21 cellular contexts compared by ENCODE assay signal in the genomic region with DNA sequence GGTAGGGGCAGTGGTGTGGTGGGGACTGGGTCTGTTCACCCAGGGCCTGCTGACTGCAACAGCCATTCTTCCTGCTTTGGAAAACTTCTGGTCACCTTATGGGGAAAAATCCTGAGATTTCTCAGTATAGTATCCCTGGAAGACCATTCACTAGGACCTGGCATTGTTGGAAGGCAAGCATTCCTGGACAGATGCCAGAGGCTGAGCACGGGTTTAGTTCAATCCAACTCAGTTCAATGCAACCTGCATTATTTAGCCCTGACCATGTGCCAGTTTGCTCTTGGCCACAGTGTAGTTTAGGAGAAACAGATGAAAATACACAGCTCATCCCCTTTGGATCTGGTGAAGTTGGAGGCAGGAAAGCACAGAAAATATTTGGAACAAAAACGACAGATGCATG.
DNase-seq lines count a peak whose midpoint lies in the region; ATAC-seq and TF ChIP-seq lines count a peak whose summit lies in the region.
"Had no signal": no experiment of that assay in that cellular context is flagged by ENCODE, and none has a peak within 500 bp of the region (broad histone marks: within the 10 kb centered on the region; RNA-seq: fewer than 3 reads in every experiment).

No MANE protein-coding gene starts in this region.

- CTCF ChIA-PET in PC-9 (lab: Charles Lee) = interaction anchor here (0.5 kb wide), 1 partner anchor 22 kb away, joined by 12 read pairs; no protein-coding TSS in a partner anchor

- no peaks in the 10 kb centered on the region for H4K20me1 ChIP-seq in PC-9 (ENCODE audit: insufficient read depth)

- no peak for ATAC-seq in HG02588 (IDR thresholded peaks at IDR 0.05; ENCODE audit: unreplicated experiment)
- ATAC-seq in HG03571 (IDR thresholded peaks at IDR 0.05; ENCODE audit: unreplicated experiment) = no peak
- ATAC-seq: CD8-positive, alpha-beta T cell; right lobe of liver; T-cell had no signal

- TF ChIP-seq CTCF in retinal pigment epithelial cell (conservative IDR thresholded peaks at IDR 0.05; ENCODE audit: low read depth, low read length) (no peak), PC-9 (conservative IDR thresholded peaks at IDR 0.05) (no peak)

- no peaks in the 10 kb centered on the region for H3K27me3 ChIP-seq in PC-9 (ENCODE audit: insufficient read depth, low read depth)
- H3K27me3 ChIP-seq: right lobe of liver, tibial nerve had no signal

- DNase-seq in activated effector memory CD4-positive, alpha-beta T cell treated with anti-CD3 and anti-CD28 coated beads, Interleukin-2, amount 50 U/mL, for 16 hours = peak; percentile 16
- no peak for DNase-seq in activated effector memory CD4-positive, alpha-beta T cell treated with Interleukin-2 at 50 U/mL for 16 hours
- DNase-seq in NCI-H2029 (lab: John Stamatoyannopoulos, UW) (peak; percentile 25), dermis blood vessel endothelial cell (peak; percentile 62), retinal pigment epithelial cell (ENCODE audit: low read depth) (peak; percentile 81), PC-9 (no peak)
- DNase-seq: activated CD4-positive, alpha-beta T cell treated with anti-CD3 and anti-CD28 coated beads, Interleukin-2, amount 50 U/mL, for 1 hour; activated naive CD4-positive, alpha-beta T cell; activated T-cell treated with anti-CD3 and anti-CD28 coated beads for 4 hours; CD8-positive, alpha-beta T cell; effector CD8-positive, alpha-beta T cell; heart right ventricle; NCI-H1417; NCI-H2227 treated with DMSO at 0.1 percent for 48 hours; right lobe of liver; stimulated activated naive CD4-positive, alpha-beta T cell treated with Interleukin-2 at 50 U/mL for 16 hours; T-cell had no signal

- no peaks in the 10 kb centered on the region for H3F3A ChIP-seq in PC-9 (ENCODE audit: insufficient read depth, low read depth)

- H3K36me3 ChIP-seq in PC-9 (ENCODE audit: low read depth) = no peaks in the 10 kb centered on the region
- H3K36me3 ChIP-seq: heart right ventricle, right lobe of liver, tibial nerve had no signal

- no peak overlapping the region for H3K4me2 ChIP-seq in PC-9

- intact Hi-C loops in PC-9 (cut with micrococcal nuclease; ENCODE audit: unreplicated experiment) = no loop called here

- H3K27ac ChIP-seq in PC-9 = no peak overlapping the region
- H3K27ac ChIP-seq: heart right ventricle, right lobe of liver, RWPE1, tibial nerve had no signal

- no peaks in the 10 kb centered on the region for H3K4me1 ChIP-seq in PC-9 (replicated peaks; ENCODE audit: insufficient read depth)
- H3K4me1 ChIP-seq: right lobe of liver, tibial nerve had no signal

- H3K4me3 ChIP-seq in retinal pigment epithelial cell (ENCODE audit: low read length) = no peak overlapping the region
- no peak overlapping the region for H3K4me3 ChIP-seq in PC-9
- H3K4me3 ChIP-seq: heart right ventricle, right lobe of liver, tibial nerve had no signal

- no peaks in the 10 kb centered on the region for H3K79me2 ChIP-seq in PC-9 (ENCODE audit: low read depth)

- H3K9me2 ChIP-seq in PC-9 (ENCODE audit: insufficient read depth) = no peaks in the 10 kb centered on the region

- H3K9me3 ChIP-seq in PC-9 (ENCODE audit: insufficient read depth, low read depth) = no peaks in the 10 kb centered on the region
- H3K9me3 ChIP-seq: heart right ventricle, right lobe of liver had no signal

- H2AFZ ChIP-seq in PC-9 = no peak overlapping the region

- BruUV-seq in PC-9 (replicated peaks; lab: Mats Ljungman, UMichigan) = no TSS peak

- POLR2A ChIA-PET in PC-9 (lab: Charles Lee; ENCODE audit: unreplicated experiment) = interaction anchor here (0.7 kb wide), 1 partner anchor 212 kb away, joined by 3 read pairs; no protein-coding TSS in a partner anchor

Comparison
In these comparisons a context has a peak if more than half of its experiments do, and no peak if none do; other contexts are left out.
1. DNase-seq: peak in activated effector memory CD4-positive, alpha-beta T cell treated with anti-CD3 and anti-CD28 coated beads, Interleukin-2, amount 50 U/mL, for 16 hours (single experiment), NCI-H2029 (single experiment), dermis blood vessel endothelial cell (single experiment) and retinal pigment epithelial cell (single experiment); none in activated effector memory CD4-positive, alpha-beta T cell treated with Interleukin-2 at 50 U/mL for 16 hours (single experiment) and PC-9 (0 of 2).